In the genomic region with DNA sequence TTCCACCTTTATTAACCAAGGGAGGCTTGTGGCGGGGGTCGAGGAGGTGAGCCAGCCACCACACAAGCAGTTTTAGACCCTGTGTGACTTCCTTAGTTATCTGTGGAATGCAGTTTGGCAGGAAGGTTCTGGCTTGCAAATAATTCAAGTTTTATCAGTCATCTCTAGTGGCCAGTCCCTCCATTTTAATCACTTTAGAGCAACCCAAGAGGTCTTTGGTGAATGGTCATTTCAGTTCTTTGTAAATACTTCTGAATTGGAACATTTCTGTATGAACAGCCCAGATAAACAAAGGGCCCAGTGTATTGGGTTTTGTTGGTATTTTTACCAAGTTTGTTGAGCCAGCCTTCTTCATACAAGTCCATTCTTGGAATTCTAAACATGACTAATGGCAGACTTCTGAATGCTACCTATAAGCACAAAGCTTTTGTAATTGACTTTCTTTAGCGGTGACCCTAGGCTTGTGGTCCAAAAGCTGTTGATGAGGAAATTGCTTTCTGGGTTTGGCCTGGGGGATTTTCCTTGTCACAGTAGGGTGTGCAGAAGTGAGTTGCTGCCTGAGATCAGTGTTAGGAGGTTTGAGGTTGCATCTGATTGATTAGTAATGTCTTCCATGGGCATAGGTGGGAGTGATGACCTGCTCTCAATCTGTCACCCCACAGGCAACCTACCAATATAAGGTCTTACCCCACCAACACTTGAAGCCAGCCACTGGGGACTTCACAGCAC, we compare ENCODE assay signal across 15 cellular contexts.
A peak's percentile ranks its signal among the peaks of the same experiment; 100 is the strongest.
DNase-seq lines count a peak whose midpoint lies in the region; ATAC-seq and TF ChIP-seq lines count a peak whose summit lies in the region.
"Had no signal": no experiment of that assay in that cellular context is flagged by ENCODE, and none has a peak within 500 bp of the region (broad histone marks: within the 10 kb centered on the region; RNA-seq: fewer than 3 reads in every experiment).

No MANE protein-coding gene starts in this region.

- H3K9me3 Mint-ChIP-seq in progenitor cell of endocrine pancreas (ENCODE audit: low read depth), result no peaks in the 10 kb centered on the region
- H3K9me3 Mint-ChIP-seq: T-helper 2 cell treated with Interferon-gamma antibody and Interleukin-4, amounts not matched to agents 5 μg/mL and 100 μg/mL, for 36 hours had no signal

- TF ChIP-seq EP300 in esophagus muscularis mucosa (IDR thresholded peaks at IDR 0.05), result no peak

- no peak overlapping the region for H3K4me3 ChIP-seq in esophagus muscularis mucosa
- H3K4me3 ChIP-seq: stomach had no signal

- H3K27ac ChIP-seq in esophagus muscularis mucosa (replicated peaks in 1 of 4), result no peak overlapping the region
- H3K27ac ChIP-seq: stomach had no signal

- intact Hi-C loops in esophagus muscularis mucosa (cut with DNase I), result no loop called here

- H3K4me1 ChIP-seq in esophagus muscularis mucosa, result no peaks in the 10 kb centered on the region
- H3K4me1 ChIP-seq: stomach had no signal

- H3K9me3 ChIP-seq in esophagus muscularis mucosa, result no peaks in the 10 kb centered on the region
- H3K9me3 ChIP-seq: stomach had no signal

- H3K27me3 Mint-ChIP-seq in progenitor cell of endocrine pancreas, result no peaks in the 10 kb centered on the region

- ATAC-seq in GM19023 (IDR thresholded peaks at IDR 0.05; ENCODE audit: unreplicated experiment), result no peak
- ATAC-seq: left cardiac atrium had no signal

- DNase-seq in ELR (ENCODE audit: low read depth) (peak; percentile 14), M059J (ENCODE audit: low read depth) (peak; percentile 69), fibroblast of peridontal ligament (ENCODE audit: extremely low read depth) (peak; percentile 52), progenitor cell of endocrine pancreas (ENCODE audit: low spot score, unreplicated experiment) (no peak), middle frontal gyrus (ENCODE audit: extremely low spot score, low spot score) (no peak), esophagus muscularis mucosa (ENCODE audit: extremely low spot score) (no peak), NCI-H524 treated with DMSO at 0.1 percent for 48 hours (lab: John Stamatoyannopoulos, UW) (no peak)
- DNase-seq: activated naive CD4-positive, alpha-beta T cell treated with anti-CD3 and anti-CD28 coated beads, Interleukin-2, amount 50 U/mL, for 16 hours; COR-L47; foreskin fibroblast; left cardiac atrium; nucleus accumbens; stomach had no signal

- H3K27ac Mint-ChIP-seq in progenitor cell of endocrine pancreas, result peak overlapping the region; percentile 97
- H3K27ac Mint-ChIP-seq: T-helper 2 cell treated with Interferon-gamma antibody and Interleukin-4, amounts not matched to agents 5 μg/mL and 100 μg/mL, for 36 hours had no signal

- H3K36me3 ChIP-seq in esophagus muscularis mucosa, result no peaks in the 10 kb centered on the region
- H3K36me3 ChIP-seq: stomach had no signal

- H3K4me1 Mint-ChIP-seq in progenitor cell of endocrine pancreas (ENCODE audit: low read depth), result peaks cover 22% of the 10 kb centered on the region

- peaks cover 0 to 34% (median 0%) of the 10 kb centered on the region in 4 donors for H3K27me3 ChIP-seq in esophagus muscularis mucosa

- 62% methylated on average over 3 of the region's 3 CpGs for WGBS in esophagus muscularis mucosa

- H3K4me3 Mint-ChIP-seq in progenitor cell of endocrine pancreas (ENCODE audit: low read depth), result no peak overlapping the region
- H3K4me3 Mint-ChIP-seq: T-helper 2 cell treated with Interferon-gamma antibody and Interleukin-4, amounts not matched to agents 5 μg/mL and 100 μg/mL, for 36 hours had no signal

- no peak for TF ChIP-seq POLR2A in esophagus muscularis mucosa (IDR thresholded peaks at IDR 0.05; ENCODE audit: low read depth)

- TF ChIP-seq CTCF in progenitor cell of endocrine pancreas (IDR thresholded peaks at IDR 0.05; ENCODE audit: unreplicated experiment), result no peak
- TF ChIP-seq CTCF in esophagus muscularis mucosa (IDR thresholded peaks at IDR 0.05), result no peak

- no peaks in the 10 kb centered on the region for H3K36me3 Mint-ChIP-seq in progenitor cell of endocrine pancreas (ENCODE audit: insufficient read depth)

Comparison
In these comparisons a context has a peak if more than half of its experiments do, and no peak if none do; other contexts are left out.
1. DNase-seq: peak in ELR (single experiment), M059J (single experiment) and fibroblast of peridontal ligament (single experiment); none in progenitor cell of endocrine pancreas (single experiment), middle frontal gyrus (single experiment), esophagus muscularis mucosa (single experiment) and NCI-H524 treated with DMSO at 0.1 percent for 48 hours (single experiment).